Comparison of ENCODE assay signal across 25 cellular contexts in the genomic region with DNA sequence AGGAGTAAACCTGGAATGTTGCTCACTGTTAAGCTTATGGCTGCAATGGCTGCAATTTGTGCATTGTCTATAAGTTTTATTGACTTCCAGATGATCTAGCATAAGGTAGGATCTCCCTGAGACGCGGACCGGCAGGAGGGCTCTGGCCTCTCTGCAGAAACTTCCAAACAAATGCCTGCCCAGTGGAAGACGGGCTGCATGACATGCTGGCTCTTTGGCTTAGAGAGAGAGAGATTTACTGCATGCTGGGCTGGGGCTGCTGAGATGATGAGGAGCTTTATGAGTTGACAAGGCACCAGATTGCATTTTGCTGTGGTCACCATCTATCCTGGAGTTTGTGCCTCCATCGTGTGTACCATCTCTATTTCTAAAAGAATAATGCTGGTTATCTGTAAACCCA.
"Had no signal": no experiment of that assay in that cellular context is flagged by ENCODE, and none has a peak within 500 bp of the region (broad histone marks: within the 10 kb centered on the region; RNA-seq: fewer than 3 reads in every experiment).

No MANE protein-coding gene starts in this region.

- DNase-seq: activated CD4-positive, alpha-beta T cell treated with anti-CD3 and anti-CD28 coated beads, Interleukin-2, amount 50 U/mL, for 1 hour; activated CD4-positive, CD25-positive, alpha-beta regulatory T cell treated with anti-CD3 and anti-CD28 coated beads, Interleukin-2, amount 50 U/mL, for 72 hours; activated CD8-positive, alpha-beta memory T cell treated with anti-CD3 and anti-CD28 coated beads for 24 hours; activated CD8-positive, alpha-beta memory T cell treated with anti-CD3 and anti-CD28 coated beads, Interleukin-2, amount 50 U/mL, for 4 hours; activated naive CD4-positive, alpha-beta T cell treated with Interleukin-2 at 50 U/mL for 16 hours; activated naive CD8-positive, alpha-beta T cell treated with anti-CD3 and anti-CD28 coated beads, Interleukin-2, amount 10 ng/mL, durations not matched to agents 7 days and 5 days; activated T-cell treated with anti-CD3 and anti-CD28 coated beads, Interleukin-2, amount 50 U/mL, for 4 hours; amniotic stem cell; cortex of kidney; heart right ventricle; immature natural killer cell; left ventricle myocardium inferior; natural killer cell; ovary; stimulated activated CD4-positive, alpha-beta T cell treated with anti-CD3 and anti-CD28 coated beads, Interleukin-2, amount 100 ng/mL, for 48 hours; stimulated activated CD8-positive, alpha-beta memory T cell treated with anti-CD3 and anti-CD28 coated beads, Interleukin-4, amount 100 ng/mL, for 48 hours; stimulated activated naive B cell treated with anti-CD40 and anti-IgM and Interleukin-4, amounts not matched to agents 10 μg/mL and 1 μg/mL and 100 μg/mL, for 72 hours; transverse colon had no signal

- H3K4me3 Mint-ChIP-seq: activated naive CD8-positive, alpha-beta T cell treated with anti-CD3 and anti-CD28 coated beads, Interleukin-2, amount 10 ng/mL, durations not matched to agents 7 days and 5 days; activated T-cell treated with anti-CD3 and anti-CD28 coated beads, Interleukin-2, amount 50 U/mL, for 4 hours; central memory CD8-positive, alpha-beta T cell; immature natural killer cell; mesothelial cell of epicardium; natural killer cell; stimulated activated naive B cell treated with anti-CD40 and anti-IgM and Interleukin-4, amounts not matched to agents 10 μg/mL and 1 μg/mL and 100 μg/mL, for 72 hours had no signal

- H3K4me3 ChIP-seq: breast epithelium, heart right ventricle, left ventricle myocardium inferior, ovary, prostate gland, transverse colon had no signal

- H3K36me3 ChIP-seq: breast epithelium, heart right ventricle, left ventricle myocardium inferior, neutrophil, ovary, prostate gland, transverse colon had no signal

- H3K9me3 ChIP-seq: breast epithelium, left ventricle myocardium inferior, ovary, prostate gland, transverse colon had no signal

- H3K27me3 Mint-ChIP-seq: activated naive CD8-positive, alpha-beta T cell treated with anti-CD3 and anti-CD28 coated beads, Interleukin-2, amount 10 ng/mL, durations not matched to agents 7 days and 5 days; central memory CD8-positive, alpha-beta T cell; stimulated activated naive B cell treated with anti-CD40 and anti-IgM and Interleukin-4, amounts not matched to agents 10 μg/mL and 1 μg/mL and 100 μg/mL, for 72 hours had no signal

- H3K36me3 Mint-ChIP-seq: activated naive CD8-positive, alpha-beta T cell treated with anti-CD3 and anti-CD28 coated beads, Interleukin-2, amount 10 ng/mL, durations not matched to agents 7 days and 5 days; immature natural killer cell; mesothelial cell of epicardium; natural killer cell; stimulated activated naive B cell treated with anti-CD40 and anti-IgM and Interleukin-4, amounts not matched to agents 10 μg/mL and 1 μg/mL and 100 μg/mL, for 72 hours had no signal

- FAIRE-seq: endometrium, urothelium cell line had no signal

- H3K4me1 ChIP-seq: breast epithelium, prostate gland, transverse colon had no signal

- H3K27ac Mint-ChIP-seq: activated naive CD8-positive, alpha-beta T cell treated with anti-CD3 and anti-CD28 coated beads, Interleukin-2, amount 10 ng/mL, durations not matched to agents 7 days and 5 days; immature natural killer cell; mesothelial cell of epicardium; natural killer cell; stimulated activated naive B cell treated with anti-CD40 and anti-IgM and Interleukin-4, amounts not matched to agents 10 μg/mL and 1 μg/mL and 100 μg/mL, for 72 hours had no signal

- ATAC-seq: activated T-cell treated with anti-CD3 and anti-CD28 coated beads, Interleukin-2, amount 50 U/mL, for 4 hours; heart right ventricle; natural killer cell; stimulated activated naive B cell treated with anti-CD40 and anti-IgM and Interleukin-4, amounts not matched to agents 10 μg/mL and 1 μg/mL and 100 μg/mL, for 72 hours had no signal

- H3K27me3 ChIP-seq: breast epithelium, heart right ventricle, neutrophil, ovary, transverse colon had no signal

- H3K27ac ChIP-seq: breast epithelium, heart right ventricle, left ventricle myocardium inferior, neutrophil, ovary, prostate gland, transverse colon had no signal

- H3K4me1 Mint-ChIP-seq: activated naive CD8-positive, alpha-beta T cell treated with anti-CD3 and anti-CD28 coated beads, Interleukin-2, amount 10 ng/mL, durations not matched to agents 7 days and 5 days; central memory CD8-positive, alpha-beta T cell; immature natural killer cell; natural killer cell; stimulated activated naive B cell treated with anti-CD40 and anti-IgM and Interleukin-4, amounts not matched to agents 10 μg/mL and 1 μg/mL and 100 μg/mL, for 72 hours had no signal
